In genomic region chr6:137927777-137928218, GRCh38 we compare ENCODE assay signal across 9 cellular contexts.
DNase-seq lines count a peak whose midpoint lies in the region; ATAC-seq and TF ChIP-seq lines count a peak whose summit lies in the region.
"Had no signal": no experiment of that assay in that cellular context is flagged by ENCODE, and none has a peak within 500 bp of the region (broad histone marks: within the 10 kb centered on the region; RNA-seq: fewer than 3 reads in every experiment).

No MANE protein-coding gene starts in this region.

- intact Hi-C loops in activated naive CD4-positive, alpha-beta T cell treated with anti-CD3 and anti-CD28 coated beads for 36 hours (cut with micrococcal nuclease), result loop anchor here (1.0 to 5.0 kb wide), 7 partner anchors 9 to 115 kb away; no protein-coding TSS in a partner anchor

- H3K9me3 ChIP-seq in SJCRH30 (replicated peaks), result no peaks in the 10 kb centered on the region
- H3K9me3 ChIP-seq in smooth muscle cell (replicated peaks; ENCODE audit: low read depth), result no peaks in the 10 kb centered on the region
- H3K9me3 ChIP-seq: A549 had no signal

- H3F3A ChIP-seq in smooth muscle cell (ENCODE audit: low read depth), result no peaks in the 10 kb centered on the region

- peak overlapping the region; percentile 47 for H3K4me2 ChIP-seq in smooth muscle cell
- H3K4me2 ChIP-seq: A549 had no signal

- H3K36me3 ChIP-seq in SJCRH30 (no peaks in the 10 kb centered on the region), smooth muscle cell (ENCODE audit: low read depth) (no peaks in the 10 kb centered on the region)

- no peaks in the 10 kb centered on the region for H3K27me3 Mint-ChIP-seq in activated naive CD4-positive, alpha-beta T cell treated with anti-CD3 and anti-CD28 coated beads for 36 hours (ENCODE audit: low read depth)

- no peaks in the 10 kb centered on the region for H3K9me3 Mint-ChIP-seq in activated naive CD4-positive, alpha-beta T cell treated with anti-CD3 and anti-CD28 coated beads for 36 hours

- TF ChIP-seq CTCF in smooth muscle cell (IDR thresholded peaks at IDR 0.05; ENCODE audit: borderline replicate concordance, insufficient read depth, poor library complexity, severe bottlenecking), result no peak

- H3K4me3 Mint-ChIP-seq in activated naive CD4-positive, alpha-beta T cell treated with anti-CD3 and anti-CD28 coated beads for 36 hours, result peak overlapping the region; percentile 66

- H3K9ac ChIP-seq in smooth muscle cell (ENCODE audit: low read depth), result peak overlapping the region; percentile 13

- H2AFZ ChIP-seq in smooth muscle cell (ENCODE audit: low read depth), result no peak overlapping the region

- no peak overlapping the region; the same call in 1 of the 2 replicates for H3K27ac ChIP-seq in SJCRH30
- peak overlapping the region; percentile 25 for H3K27ac ChIP-seq in smooth muscle cell (ENCODE audit: low read depth)
- H3K27ac ChIP-seq: A549 had no signal

- DNase-seq in DMS53 (lab: John Stamatoyannopoulos, UW), result peak; percentile 2
- DNase-seq in DMS53 treated with DMSO at 0.1 percent for 48 hours (lab: John Stamatoyannopoulos, UW; ENCODE audit: unreplicated experiment), result no peak
- peak; percentile 50 to 62 for DNase-seq in SJCRH30
- DNase-seq in activated naive CD4-positive, alpha-beta T cell treated with anti-CD3 and anti-CD28 coated beads for 36 hours, result peak; percentile 90
- DNase-seq in smooth muscle cell (lab: John Stamatoyannopoulos, UW; ENCODE audit: unreplicated experiment), result no peak
- no peak for DNase-seq in NCI-H2196 (lab: John Stamatoyannopoulos, UW; ENCODE audit: unreplicated experiment)
- DNase-seq in DMS79 treated with DMSO at 0.1 percent for 48 hours (lab: John Stamatoyannopoulos, UW), result no peak

- H4K20me1 ChIP-seq in smooth muscle cell (ENCODE audit: low read depth), result no peaks in the 10 kb centered on the region

- H3K4me1 ChIP-seq in SJCRH30, result peaks cover 27% of the 10 kb centered on the region
- H3K4me1 ChIP-seq in smooth muscle cell (ENCODE audit: low read depth), result peaks cover 20% of the 10 kb centered on the region
- H3K4me1 ChIP-seq: A549 had no signal

- H3K79me2 ChIP-seq in smooth muscle cell (ENCODE audit: low read depth), result no peaks in the 10 kb centered on the region

- peak; percentile 73 for ATAC-seq in HG03025 (IDR thresholded peaks at IDR 0.05; ENCODE audit: low FRiP score, unreplicated experiment)
- ATAC-seq: A549 had no signal

- no peaks in the 10 kb centered on the region for H3K36me3 Mint-ChIP-seq in activated naive CD4-positive, alpha-beta T cell treated with anti-CD3 and anti-CD28 coated beads for 36 hours (ENCODE audit: low read depth)

- H3K4me3 ChIP-seq in SJCRH30, result no peak overlapping the region
- H3K4me3 ChIP-seq in smooth muscle cell, result no peak overlapping the region
- H3K4me3 ChIP-seq: A549 had no signal

- H3K4me1 Mint-ChIP-seq in activated naive CD4-positive, alpha-beta T cell treated with anti-CD3 and anti-CD28 coated beads for 36 hours (ENCODE audit: low read depth), result peaks cover 63% of the 10 kb centered on the region

- peak overlapping the region; percentile 95 for H3K27ac Mint-ChIP-seq in activated naive CD4-positive, alpha-beta T cell treated with anti-CD3 and anti-CD28 coated beads for 36 hours

- CTCF ChIA-PET in activated naive CD4-positive, alpha-beta T cell treated with anti-CD3 and anti-CD28 coated beads for 36 hours (lab: Charles Lee), result interaction anchor here (0.6 to 3.5 kb wide), 9 partner anchors 11 to 117 kb away, joined by 3 to 27 read pairs (median 4); partner anchors contain the start of gene TNFAIP3

- H3K27me3 ChIP-seq in SJCRH30 (no peaks in the 10 kb centered on the region), smooth muscle cell (ENCODE audit: low read depth) (no peaks in the 10 kb centered on the region)

- WGBS in smooth muscle cell (ENCODE audit: low lambda C conversion rate), result 24% methylated on average over 8 of the region's 8 CpGs

Comparison
In these comparisons a context has a peak if more than half of its experiments do, and no peak if none do; other contexts are left out.
1. DNase-seq: peak in DMS53 (single experiment), SJCRH30 (2 of 2) and activated naive CD4-positive, alpha-beta T cell treated with anti-CD3 and anti-CD28 coated beads for 36 hours (single experiment); none in DMS53 treated with DMSO at 0.1 percent for 48 hours (single experiment), smooth muscle cell (single experiment), NCI-H2196 (single experiment) and DMS79 treated with DMSO at 0.1 percent for 48 hours (single experiment).